ENCODE assay signal across 14 cellular contexts in the genomic region with DNA sequence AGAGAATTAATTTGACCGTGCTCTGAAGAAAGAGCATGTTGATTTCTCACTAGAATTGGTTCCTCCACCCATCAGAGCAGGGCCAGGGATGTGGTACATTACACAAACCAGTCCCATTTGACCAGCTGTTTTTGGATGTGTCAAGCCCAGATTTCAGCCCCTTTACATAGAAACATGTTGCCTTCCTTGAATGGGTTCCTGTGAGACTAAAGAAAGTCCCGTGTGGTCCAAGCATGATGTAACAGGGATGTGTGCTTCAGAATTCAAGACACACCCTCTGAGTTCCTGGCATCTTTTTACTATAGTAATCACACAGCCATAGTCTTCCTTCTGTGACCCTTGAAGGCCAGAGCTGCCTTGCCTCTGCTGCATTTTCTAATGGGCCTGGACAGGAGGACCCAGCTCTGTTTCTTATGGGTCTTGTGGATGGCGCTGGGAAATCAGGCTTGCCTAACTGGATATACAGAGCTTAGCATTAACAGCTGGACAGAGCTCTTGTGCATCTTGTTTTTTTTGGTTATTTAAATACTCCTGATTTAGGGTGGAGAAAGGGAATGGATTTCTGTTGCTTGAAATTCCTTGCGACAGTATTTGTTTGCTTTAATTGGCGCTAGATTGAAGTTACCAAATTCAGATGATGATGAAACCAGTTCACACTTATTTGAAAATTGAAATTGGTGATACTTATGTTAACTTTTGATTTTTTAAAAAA.
DNase-seq lines count a peak whose midpoint lies in the region; ATAC-seq, FAIRE-seq and TF ChIP-seq lines count a peak whose summit lies in the region.
"Had no signal": no experiment of that assay in that cellular context is flagged by ENCODE, and none has a peak within 500 bp of the region (broad histone marks: within the 10 kb centered on the region; RNA-seq: fewer than 3 reads in every experiment).

No MANE protein-coding gene starts in this region.

- no peak for TF ChIP-seq RAD21 in H1 (IDR thresholded peaks at IDR 0.05 in 1 of 2, conservative IDR thresholded peaks at IDR 0.05 in 1 of 2; ENCODE audit: low read depth in 2 of 2, low read length in 2 of 2)

- H3K4me1 ChIP-seq in H1 (replicated peaks in 1 of 4; ENCODE audit: control insufficient read depth in 3 of 4, insufficient read depth in 4 of 4, low read length in 3 of 4) (peaks cover 0 to 12% (median 9%) of the 10 kb centered on the region in 4 experiments; a peak in 5 of 7 replicates), keratinocyte (ENCODE audit: control insufficient read depth, extremely low read depth, insufficient read depth, low read length) (no peaks in the 10 kb centered on the region)

- H4K91ac ChIP-seq in H1 (replicated peaks; ENCODE audit: insufficient read length, low read length): no peak overlapping the region

- no peak for FAIRE-seq in H1 (lab: Jason Lieb, UNC)
- peak; percentile 44 for FAIRE-seq in keratinocyte (lab: Jason Lieb, UNC)

- H3K27ac Mint-ChIP-seq in chondrocyte (ENCODE audit: unreplicated experiment): no peak overlapping the region
- H3K27ac Mint-ChIP-seq: activated naive CD4-positive, alpha-beta T cell treated with anti-CD3 and anti-CD28 coated beads for 36 hours had no signal

- TF ChIP-seq CTCF in H1 (IDR thresholded peaks at IDR 0.05; ENCODE audit: control extremely low read depth in 1 of 3, insufficient read depth in 1 of 3, low read depth in 1 of 3, low read length in 3 of 3): no peak
- no peak for TF ChIP-seq CTCF in keratinocyte (optimal IDR thresholded peaks at IDR 0.05 in 1 of 3, IDR thresholded peaks at IDR 0.05 in 1 of 3, conservative IDR thresholded peaks at IDR 0.05 in 1 of 3; ENCODE audit: extremely low read depth in 1 of 3, insufficient read depth in 2 of 3, low read length in 3 of 3)
- no peak for TF ChIP-seq CTCF in chondrocyte (IDR thresholded peaks at IDR 0.05)

- H3K14ac ChIP-seq in H1 (ENCODE audit: insufficient read length): no peak overlapping the region

- DNase-seq in AG20443 (ENCODE audit: low spot score): peak; percentile 58
- no peak for DNase-seq in H1 (ENCODE audit: low read depth in 1 of 2, low spot score in 2 of 2)
- no peak for DNase-seq in keratinocyte (ENCODE audit: low read depth, low spot score)
- DNase-seq in activated CD8-positive, alpha-beta memory T cell treated with anti-CD3 and anti-CD28 coated beads, Interleukin-2, amount 50 U/mL, for 4 hours: no peak
- DNase-seq in chondrocyte (ENCODE audit: low spot score): no peak
- no peak for DNase-seq in MV-4-11 (lab: John Stamatoyannopoulos, UW)
- DNase-seq: activated naive CD4-positive, alpha-beta T cell treated with anti-CD3 and anti-CD28 coated beads for 36 hours; caudate nucleus; DMS153; NCI-H2171 treated with DMSO at 0.1 percent for 48 hours; substantia nigra had no signal

- TF ChIP-seq EP300 in H1 (IDR thresholded peaks at IDR 0.05; ENCODE audit: borderline replicate concordance in 1 of 2, low read depth in 2 of 2, low read length in 2 of 2): no peak

- H3K23ac ChIP-seq in H1 (ENCODE audit: insufficient read length): no peak overlapping the region

- H3K4me3 ChIP-seq in H1 (ENCODE audit: extremely low read depth in 1 of 4, insufficient read depth in 2 of 4, low read depth in 3 of 4, low read length in 4 of 4) (no peak overlapping the region), keratinocyte (ENCODE audit: control insufficient read depth in 2 of 3, extremely low read depth in 1 of 3, insufficient read depth in 2 of 3, low read depth in 1 of 3, low read length in 3 of 3) (no peak overlapping the region), skin epidermis (no peak overlapping the region)

- H3K4me1 Mint-ChIP-seq in chondrocyte (ENCODE audit: low read depth): peaks cover 34% of the 10 kb centered on the region

- H3K56ac ChIP-seq in H1 (replicated peaks; ENCODE audit: insufficient read length, low read depth, low read length): no peak overlapping the region

- H2AFZ ChIP-seq in H1 (ENCODE audit: low read length) (no peak overlapping the region), keratinocyte (ENCODE audit: control insufficient read depth, low read length) (no peak overlapping the region)

- WGBS in H1 (ENCODE audit: extremely low coverage in 1 of 2, insufficient coverage in 1 of 2, insufficient read length in 1 of 2, insufficient replicate concordance in 2 of 2, low coverage in 1 of 2, low lambda C conversion rate in 2 of 2, missing lambda C conversion rate in 1 of 2), 2 experiments: 92% methylated on average over 5 of the region's 5 CpGs; no CpG with 5 or more reads in 1 of the 2 experiments

- H3K9ac ChIP-seq in H1 (replicated peaks in 1 of 4; ENCODE audit: extremely low read depth in 1 of 4, low read depth in 3 of 4, low read length in 3 of 4): no peak overlapping the region
- no peak overlapping the region for H3K9ac ChIP-seq in keratinocyte (ENCODE audit: control insufficient read depth, extremely low read depth, insufficient read depth, low read length)

- peak overlapping the region; percentile 18; the same call in 1 of the 2 replicates for H2BK12ac ChIP-seq in H1 (ENCODE audit: low read depth, low read length)

- ATAC-seq in GM21390 (IDR thresholded peaks at IDR 0.05; ENCODE audit: unreplicated experiment): no peak

- no peaks in the 10 kb centered on the region for H3K9me1 ChIP-seq in keratinocyte (ENCODE audit: control insufficient read depth, extremely low read depth, insufficient read depth, low read length)

- H3K27ac ChIP-seq in H1 (ENCODE audit: low read depth, low read length): no peak overlapping the region
- H3K27ac ChIP-seq in keratinocyte (ENCODE audit: control insufficient read depth, insufficient read depth, low read length): no peak overlapping the region
- H3K27ac ChIP-seq in skin epidermis: peak overlapping the region in 12 of 21 experiments; percentile 3 to 64 (median 32)
- H3K27ac ChIP-seq: VCaP had no signal

- H3K23me2 ChIP-seq in H1 (ENCODE audit: low read depth, low read length): no peaks in the 10 kb centered on the region

- dilution Hi-C loops in keratinocyte (cut with MboI; ENCODE audit: extremely low pct_ligation_motif_present, low sequenced_read_pairs): no loop called here

- no peak overlapping the region for H3K4ac ChIP-seq in H1 (replicated peaks; ENCODE audit: insufficient read length, low read depth, low read length)

- CTCF ChIA-PET in H1 (lab: Charles Lee; ENCODE audit: partially characterized antibody): interaction anchor here (1.0 to 1.9 kb wide), 4 partner anchors 10 to 204 kb away, joined by 4 to 5 read pairs (median 4); no protein-coding TSS in a partner anchor

- no peak overlapping the region for H2BK120ac ChIP-seq in H1 (replicated peaks; ENCODE audit: low read depth, low read length)

- no peak overlapping the region for H3K4me3 Mint-ChIP-seq in chondrocyte (ENCODE audit: unreplicated experiment)
- H3K4me3 Mint-ChIP-seq: activated naive CD4-positive, alpha-beta T cell treated with anti-CD3 and anti-CD28 coated beads for 36 hours had no signal

- H4K20me1 ChIP-seq in H1 (replicated peaks in 1 of 2; ENCODE audit: control insufficient read depth in 1 of 2, insufficient read depth in 2 of 2, low read length in 2 of 2): no peaks in the 10 kb centered on the region
- H4K20me1 ChIP-seq in keratinocyte (ENCODE audit: control insufficient read depth, extremely low read depth, insufficient read depth, low read length): no peaks in the 10 kb centered on the region

- no peak overlapping the region for H2BK5ac ChIP-seq in H1 (ENCODE audit: low read depth, low read length)

- H3K27me3 ChIP-seq in H1 (replicated peaks in 1 of 4; ENCODE audit: control insufficient read depth in 3 of 4, extremely low read depth in 1 of 4, insufficient read depth in 3 of 4, low read length in 3 of 4): no peaks in the 10 kb centered on the region
- H3K27me3 ChIP-seq in keratinocyte (ENCODE audit: control insufficient read depth, extremely low read depth, insufficient read depth, low read length): no peaks in the 10 kb centered on the region

- H3K36me3 ChIP-seq in H1 (ENCODE audit: control insufficient read depth in 2 of 4, insufficient read depth in 4 of 4, low read length in 3 of 4) (no peaks in the 10 kb centered on the region), keratinocyte (ENCODE audit: control insufficient read depth in 2 of 2, extremely low read depth in 1 of 2, insufficient read depth in 2 of 2, low read length in 2 of 2) (no peaks in the 10 kb centered on the region)

- H2BK20ac ChIP-seq in H1 (ENCODE audit: low read length): peak overlapping the region; percentile 11; the same call in 1 of the 2 replicates

- POLR2A ChIA-PET in H1 (lab: Charles Lee; ENCODE audit: partially characterized antibody): interaction anchor here (0.9 to 2.5 kb wide), 3 partner anchors 20 to 341 kb away, joined by 3 to 9 read pairs (median 4); a partner anchor contains a TSS

- H3K18ac ChIP-seq in H1 (ENCODE audit: extremely low read depth, low read length): no peak overlapping the region; the same call in 1 of the 2 replicates

- H2BK15ac ChIP-seq in H1 (ENCODE audit: low read length): 0 out of 2 replicates have a peak overlapping the region, but pooled peaks have one; percentile 22

- no peaks in the 10 kb centered on the region for H3K79me1 ChIP-seq in H1 (ENCODE audit: low read depth, low read length)

- H3K36me3 Mint-ChIP-seq in chondrocyte (ENCODE audit: low read depth): peaks cover 10% of the 10 kb centered on the region

- no peaks in the 10 kb centered on the region for H3K27me3 Mint-ChIP-seq in chondrocyte (ENCODE audit: low read depth)

- H3K9me3 Mint-ChIP-seq in chondrocyte (ENCODE audit: low read depth): peaks cover 12% of the 10 kb centered on the region

- no peak overlapping the region for H4K8ac ChIP-seq in H1 (ENCODE audit: extremely low read depth, insufficient read depth, low read length)

- no peak overlapping the region for H4K5ac ChIP-seq in H1 (ENCODE audit: insufficient read length, low read depth, low read length)

- TF ChIP-seq POLR2A in H1 (IDR thresholded peaks at IDR 0.05; ENCODE audit: control extremely low read depth in 1 of 2, low read depth in 2 of 2, low read length in 2 of 2): no peak

- no peaks in the 10 kb centered on the region for H3K79me2 ChIP-seq in H1 (ENCODE audit: control insufficient read depth in 1 of 2, insufficient read depth in 2 of 2, low read length in 2 of 2)
- H3K79me2 ChIP-seq in keratinocyte (ENCODE audit: control insufficient read depth, insufficient read depth, low read length): no peaks in the 10 kb centered on the region

- peaks cover 2 to 5% of the 10 kb centered on the region in 2 experiments; a peak in 1 of 4 replicates for H3K9me3 ChIP-seq in H1 (ENCODE audit: insufficient read depth in 2 of 2, low read depth in 1 of 2, low read length in 1 of 2)
- H3K9me3 ChIP-seq in keratinocyte (ENCODE audit: control insufficient read depth, low read depth, low read length): no peaks in the 10 kb centered on the region

- H3K4me2 ChIP-seq in H1 (ENCODE audit: insufficient read depth in 1 of 2, low read depth in 2 of 2, low read length in 2 of 2) (no peak overlapping the region), keratinocyte (ENCODE audit: control insufficient read depth, extremely low read depth, insufficient read depth, low read depth, low read length) (no peak overlapping the region)

- no peak overlapping the region for H2AK5ac ChIP-seq in H1 (ENCODE audit: low read depth, low read length)

TF ChIP-seq in H1, 55 proteins besides CTCF, POLR2A, EP300 and RAD21 (continues in another document):
- TF ChIP-seq CREB1 (IDR thresholded peaks at IDR 0.05) (no peak), SRF (IDR thresholded peaks at IDR 0.05; ENCODE audit: low read depth, low read length) (no peak)

Comparison
In these comparisons a context has a peak if more than half of its experiments do, and no peak if none do; other contexts are left out.
1. H3K27ac ChIP-seq: peak in skin epidermis (12 of 21); none in H1 (single experiment) and keratinocyte (single experiment).